Comparison of ENCODE assay signal across 8 cellular contexts in genomic region chr1:156476501-156477298, GRCh38. TPM values are rescaled to one million over a fixed set of nuclear protein-coding genes. Genes with fewer than 3 reads are reported as not detected.
DNase-seq lines count a peak whose midpoint lies in the region; FAIRE-seq and TF ChIP-seq lines count a peak whose summit lies in the region.

No MANE protein-coding gene starts in this region.

- no peaks in the 10 kb centered on the region for H3K9me3 ChIP-seq in left ventricle myocardium inferior (replicated peaks)

- H3K36me3 Mint-ChIP-seq in activated CD4-positive, alpha-beta memory T cell treated with anti-CD3 and anti-CD28 coated beads for 36 hours, result peaks cover 66% of the 10 kb centered on the region
- peaks cover 72% of the 10 kb centered on the region for H3K36me3 Mint-ChIP-seq in activated CD4-positive, alpha-beta memory T cell treated with anti-CD3 and anti-CD28 coated beads, Interleukin-2, amount 10 ng/mL, durations not matched to agents 7 days and 5 days (ENCODE audit: low read depth)

- peak; percentile 69 for DNase-seq in activated CD4-positive, alpha-beta memory T cell treated with anti-CD3 and anti-CD28 coated beads for 36 hours
- no peak for DNase-seq in activated CD4-positive, alpha-beta memory T cell treated with anti-CD3 and anti-CD28 coated beads, Interleukin-2, amount 10 ng/mL, durations not matched to agents 7 days and 5 days
- peak; percentile 60 to 69 for DNase-seq in activated CD4-positive, alpha-beta T cell treated with anti-CD3 and anti-CD28 coated beads, Interleukin-2, amount 50 U/mL, for 48 hours
- DNase-seq in left ventricle myocardium inferior (no peak), substantia nigra (lab: John Stamatoyannopoulos, UW) (peak in 1 of 49 donors; percentile 65), NOMO-1 treated with dmso at 0.1 percent for 144 hours (lab: John Stamatoyannopoulos, UW; ENCODE audit: unreplicated experiment) (no peak), frontal cortex (ENCODE audit: low spot score in 2 of 2) (no peak), NCI-H1417 treated with DMSO at 0.1 percent for 48 hours (lab: John Stamatoyannopoulos, UW) (no peak)

- intact Hi-C loops in activated CD4-positive, alpha-beta memory T cell treated with anti-CD3 and anti-CD28 coated beads for 36 hours (cut with micrococcal nuclease), result no loop called here
- intact Hi-C loops in left ventricle myocardium inferior (cut with micrococcal nuclease), result no loop called here

- no peaks in the 10 kb centered on the region for H3K9me3 Mint-ChIP-seq in activated CD4-positive, alpha-beta memory T cell treated with anti-CD3 and anti-CD28 coated beads for 36 hours
- H3K9me3 Mint-ChIP-seq in activated CD4-positive, alpha-beta memory T cell treated with anti-CD3 and anti-CD28 coated beads, Interleukin-2, amount 10 ng/mL, durations not matched to agents 7 days and 5 days, result no peaks in the 10 kb centered on the region

- no peak for FAIRE-seq in frontal cortex (lab: Jason Lieb, UNC)

- no peak overlapping the region for H3K4me3 Mint-ChIP-seq in activated CD4-positive, alpha-beta memory T cell treated with anti-CD3 and anti-CD28 coated beads for 36 hours
- H3K4me3 Mint-ChIP-seq in activated CD4-positive, alpha-beta memory T cell treated with anti-CD3 and anti-CD28 coated beads, Interleukin-2, amount 10 ng/mL, durations not matched to agents 7 days and 5 days, result no peak overlapping the region

- POLR2A ChIA-PET in activated CD4-positive, alpha-beta memory T cell treated with anti-CD3 and anti-CD28 coated beads for 36 hours (lab: Charles Lee), result interaction anchor here (1.0 to 2.6 kb wide), 4 partner anchors 19 to 33 kb away, joined by 3 to 8 read pairs (median 5); partner anchors contain the start of gene MEF2D
- POLR2A ChIA-PET in activated CD4-positive, alpha-beta memory T cell treated with anti-CD3 and anti-CD28 coated beads, Interleukin-2, amount 10 ng/mL, durations not matched to agents 7 days and 5 days (lab: Charles Lee), result interaction anchor here (0.9 to 1.4 kb wide), 3 partner anchors 14 to 28 kb away, joined by 3 to 5 read pairs (median 4); partner anchors contain the start of gene MEF2D

- CTCF ChIA-PET in activated CD4-positive, alpha-beta memory T cell treated with anti-CD3 and anti-CD28 coated beads for 36 hours (lab: Charles Lee), result interaction anchor here (0.9 to 1.7 kb wide), 6 partner anchors 9 to 132 kb away, joined by 3 to 6 read pairs (median 4); no protein-coding TSS in a partner anchor
- CTCF ChIA-PET in activated CD4-positive, alpha-beta memory T cell treated with anti-CD3 and anti-CD28 coated beads, Interleukin-2, amount 10 ng/mL, durations not matched to agents 7 days and 5 days (lab: Charles Lee), result interaction anchor here (1.3 kb wide), 1 partner anchor 20 kb away, joined by 3 read pairs; no protein-coding TSS in a partner anchor

- H3K27ac ChIP-seq in left ventricle myocardium inferior (replicated peaks) (peak overlapping the region; percentile 75), substantia nigra (ENCODE audit: low read depth, low read length, poor library complexity, severe bottlenecking) (peak overlapping the region; percentile 76)

- no peaks in the 10 kb centered on the region for H3K27me3 ChIP-seq in left ventricle myocardium inferior (ENCODE audit: low read depth)

- peaks cover 100% of the 10 kb centered on the region for H3K36me3 ChIP-seq in left ventricle myocardium inferior

- H3K4me3 ChIP-seq in left ventricle myocardium inferior, result no peak overlapping the region

- H3K27ac Mint-ChIP-seq in activated CD4-positive, alpha-beta memory T cell treated with anti-CD3 and anti-CD28 coated beads for 36 hours, result peak overlapping the region; percentile 58
- no peak overlapping the region for H3K27ac Mint-ChIP-seq in activated CD4-positive, alpha-beta memory T cell treated with anti-CD3 and anti-CD28 coated beads, Interleukin-2, amount 10 ng/mL, durations not matched to agents 7 days and 5 days

- H3K4me1 Mint-ChIP-seq in activated CD4-positive, alpha-beta memory T cell treated with anti-CD3 and anti-CD28 coated beads for 36 hours (ENCODE audit: low read depth), result peaks cover 38% of the 10 kb centered on the region
- peaks cover 34% of the 10 kb centered on the region for H3K4me1 Mint-ChIP-seq in activated CD4-positive, alpha-beta memory T cell treated with anti-CD3 and anti-CD28 coated beads, Interleukin-2, amount 10 ng/mL, durations not matched to agents 7 days and 5 days

- H3K27me3 Mint-ChIP-seq in activated CD4-positive, alpha-beta memory T cell treated with anti-CD3 and anti-CD28 coated beads for 36 hours, result no peaks in the 10 kb centered on the region
- H3K27me3 Mint-ChIP-seq in activated CD4-positive, alpha-beta memory T cell treated with anti-CD3 and anti-CD28 coated beads, Interleukin-2, amount 10 ng/mL, durations not matched to agents 7 days and 5 days, result no peaks in the 10 kb centered on the region

- peaks cover 100% of the 10 kb centered on the region for H3K4me1 ChIP-seq in left ventricle myocardium inferior

- no peak for TF ChIP-seq CTCF in left ventricle myocardium inferior (IDR thresholded peaks at IDR 0.05; ENCODE audit: borderline replicate concordance)

RNA-seq across cellular contexts. Expression of gene MEF2D, which starts 23.9 kb away (rescaled TPM):
- total RNA-seq in activated CD4-positive, alpha-beta memory T cell treated with anti-CD3 and anti-CD28 coated beads for 36 hours, result 10 to 100 TPM; 35.9 to 39.7 TPM
- total RNA-seq in activated CD4-positive, alpha-beta memory T cell treated with anti-CD3 and anti-CD28 coated beads, Interleukin-2, amount 10 ng/mL, durations not matched to agents 7 days and 5 days, result 10 to 100 TPM; 49.5 to 52.1 TPM
- total RNA-seq in left ventricle myocardium inferior (96.8 TPM), frontal cortex (4.9 TPM)

Comparison
In these comparisons a context has a peak if more than half of its experiments do, and no peak if none do; other contexts are left out.
1. DNase-seq: peak in activated CD4-positive, alpha-beta memory T cell treated with anti-CD3 and anti-CD28 coated beads for 36 hours (single experiment) and activated CD4-positive, alpha-beta T cell treated with anti-CD3 and anti-CD28 coated beads, Interleukin-2, amount 50 U/mL, for 48 hours (2 of 2); none in activated CD4-positive, alpha-beta memory T cell treated with anti-CD3 and anti-CD28 coated beads, Interleukin-2, amount 10 ng/mL, durations not matched to agents 7 days and 5 days (single experiment), left ventricle myocardium inferior (single experiment), NOMO-1 treated with dmso at 0.1 percent for 144 hours (single experiment), frontal cortex (0 of 2) and NCI-H1417 treated with DMSO at 0.1 percent for 48 hours (single experiment).